16 cellular contexts compared by ENCODE assay signal in the genomic region with DNA sequence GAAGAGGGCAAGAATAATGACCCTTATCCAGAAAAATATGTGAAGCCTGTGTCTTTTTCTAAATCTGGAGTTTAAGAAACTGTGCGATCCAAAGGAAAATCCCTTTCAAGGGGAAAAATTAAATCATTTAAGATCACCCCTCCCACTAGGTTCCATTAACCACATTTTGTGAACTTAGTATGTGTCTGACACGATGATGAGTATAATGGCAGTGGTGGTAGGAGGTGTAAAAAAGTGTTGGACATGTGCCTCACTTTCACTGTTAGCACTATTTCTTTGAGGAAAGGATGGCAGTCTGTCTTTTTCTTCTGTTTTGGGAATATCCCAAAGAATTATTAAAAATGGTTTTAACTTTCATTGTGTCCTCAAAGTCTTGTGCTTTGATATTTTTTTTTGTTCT.
DNase-seq lines count a peak whose midpoint lies in the region; ATAC-seq, FAIRE-seq and TF ChIP-seq lines count a peak whose summit lies in the region.
"Had no signal": no experiment of that assay in that cellular context is flagged by ENCODE, and none has a peak within 500 bp of the region (broad histone marks: within the 10 kb centered on the region; RNA-seq: fewer than 3 reads in every experiment).

No MANE protein-coding gene starts in this region.

- WGBS in prostate gland, result 92% methylated on average over 2 of the region's 2 CpGs

- H3K27me3 ChIP-seq in foreskin keratinocyte, result no peaks in the 10 kb centered on the region
- H3K27me3 ChIP-seq in prostate gland (replicated peaks; ENCODE audit: insufficient read depth), result no peaks in the 10 kb centered on the region

- no peak for DNase-seq in activated naive CD8-positive, alpha-beta T cell treated with anti-CD3 and anti-CD28 coated beads, Interleukin-2, amount 50 U/mL, for 24 hours
- no peak for DNase-seq in activated naive CD8-positive, alpha-beta T cell treated with anti-CD3 and anti-CD28 coated beads for 36 hours
- DNase-seq in HTR-8/SVneo (ENCODE audit: insufficient read length, low spot score), result no peak
- DNase-seq in SK-N-MC (ENCODE audit: low read depth, low spot score), result no peak
- no peak for DNase-seq in stimulated activated effector memory CD8-positive, alpha-beta T cell treated with anti-CD3 and anti-CD28 coated beads, Interleukin-12 subunit alpha, Interleukin-12 subunit beta, amount 100 ng/mL, for 72 hours (ENCODE audit: low spot score in 2 of 2)
- no peak for DNase-seq in foreskin keratinocyte
- DNase-seq in prostate gland (ENCODE audit: low spot score), result no peak
- no peak for DNase-seq in frontal cortex (ENCODE audit: low spot score in 2 of 2)
- DNase-seq: C1 segment of cervical spinal cord; CD4-positive, alpha-beta T cell; DMS79 treated with DMSO at 0.1 percent for 48 hours; EL; H7 had no signal

- peak; percentile 56 for ATAC-seq in activated naive CD8-positive, alpha-beta T cell treated with anti-CD3 and anti-CD28 coated beads, Interleukin-2, amount 50 U/mL, for 24 hours
- ATAC-seq in stimulated activated effector memory CD8-positive, alpha-beta T cell treated with anti-CD3 and anti-CD28 coated beads, Interleukin-12 subunit alpha, Interleukin-12 subunit beta, amount 100 ng/mL, for 72 hours, result peak; percentile 64
- no peak for ATAC-seq in foreskin keratinocyte
- ATAC-seq: GM23338 had no signal

- H3K4me1 ChIP-seq in foreskin keratinocyte, result peaks cover 19% of the 10 kb centered on the region
- no peaks in the 10 kb centered on the region for H3K4me1 ChIP-seq in prostate gland (replicated peaks)

- H3K27me3 Mint-ChIP-seq in activated naive CD8-positive, alpha-beta T cell treated with anti-CD3 and anti-CD28 coated beads, Interleukin-2, amount 50 U/mL, for 24 hours, result no peaks in the 10 kb centered on the region
- H3K27me3 Mint-ChIP-seq in activated naive CD8-positive, alpha-beta T cell treated with anti-CD3 and anti-CD28 coated beads for 36 hours, result no peaks in the 10 kb centered on the region
- H3K27me3 Mint-ChIP-seq: B cell; CD4-positive, alpha-beta T cell had no signal

- intact Hi-C loops in prostate gland (cut with DNase I), result loop anchor here (10.0 kb wide), 1 partner anchor 222 kb away; no protein-coding TSS in a partner anchor

- H3K27ac ChIP-seq in SK-N-MC, result 0 out of 2 replicates have a peak overlapping the region, but pooled peaks have one; percentile 12
- no peak overlapping the region for H3K27ac ChIP-seq in foreskin keratinocyte
- no peak overlapping the region for H3K27ac ChIP-seq in prostate gland

- H3K4me3 ChIP-seq in SK-N-MC (no peak overlapping the region), prostate gland (no peak overlapping the region)
- H3K4me3 ChIP-seq: GM23338 had no signal

- no peak overlapping the region for H3K27ac Mint-ChIP-seq in activated naive CD8-positive, alpha-beta T cell treated with anti-CD3 and anti-CD28 coated beads, Interleukin-2, amount 50 U/mL, for 24 hours
- H3K27ac Mint-ChIP-seq in activated naive CD8-positive, alpha-beta T cell treated with anti-CD3 and anti-CD28 coated beads for 36 hours, result no peak overlapping the region
- H3K27ac Mint-ChIP-seq in stimulated activated effector memory CD8-positive, alpha-beta T cell treated with anti-CD3 and anti-CD28 coated beads, Interleukin-12 subunit alpha, Interleukin-12 subunit beta, amount 100 ng/mL, for 72 hours, result no peak overlapping the region
- H3K27ac Mint-ChIP-seq: B cell; CD4-positive, alpha-beta T cell; GM23338 had no signal

- no peaks in the 10 kb centered on the region for H3K36me3 ChIP-seq in SK-N-MC (ENCODE audit: insufficient read depth, low read length)
- no peaks in the 10 kb centered on the region for H3K36me3 ChIP-seq in prostate gland

- peak; percentile 48 for FAIRE-seq in HTR-8/SVneo (lab: Jason Lieb, UNC)
- FAIRE-seq in frontal cortex (lab: Jason Lieb, UNC), result no peak
- FAIRE-seq: GM12891 had no signal

- no peak overlapping the region for H3K4me3 Mint-ChIP-seq in activated naive CD8-positive, alpha-beta T cell treated with anti-CD3 and anti-CD28 coated beads, Interleukin-2, amount 50 U/mL, for 24 hours
- H3K4me3 Mint-ChIP-seq in activated naive CD8-positive, alpha-beta T cell treated with anti-CD3 and anti-CD28 coated beads for 36 hours, result no peak overlapping the region
- H3K4me3 Mint-ChIP-seq in stimulated activated effector memory CD8-positive, alpha-beta T cell treated with anti-CD3 and anti-CD28 coated beads, Interleukin-12 subunit alpha, Interleukin-12 subunit beta, amount 100 ng/mL, for 72 hours, result no peak overlapping the region
- H3K4me3 Mint-ChIP-seq: B cell; CD4-positive, alpha-beta T cell; GM23338 had no signal

- peaks cover 4% of the 10 kb centered on the region for H3K9me3 Mint-ChIP-seq in activated naive CD8-positive, alpha-beta T cell treated with anti-CD3 and anti-CD28 coated beads, Interleukin-2, amount 50 U/mL, for 24 hours
- peaks cover 1% of the 10 kb centered on the region for H3K9me3 Mint-ChIP-seq in activated naive CD8-positive, alpha-beta T cell treated with anti-CD3 and anti-CD28 coated beads for 36 hours
- H3K9me3 Mint-ChIP-seq in stimulated activated effector memory CD8-positive, alpha-beta T cell treated with anti-CD3 and anti-CD28 coated beads, Interleukin-12 subunit alpha, Interleukin-12 subunit beta, amount 100 ng/mL, for 72 hours, result no peaks in the 10 kb centered on the region
- H3K9me3 Mint-ChIP-seq: CD4-positive, alpha-beta T cell; GM23338 had no signal

- no peaks in the 10 kb centered on the region for H3K36me3 Mint-ChIP-seq in activated naive CD8-positive, alpha-beta T cell treated with anti-CD3 and anti-CD28 coated beads, Interleukin-2, amount 50 U/mL, for 24 hours (ENCODE audit: low read depth)
- H3K36me3 Mint-ChIP-seq in activated naive CD8-positive, alpha-beta T cell treated with anti-CD3 and anti-CD28 coated beads for 36 hours, result peaks cover 2% of the 10 kb centered on the region
- no peaks in the 10 kb centered on the region for H3K36me3 Mint-ChIP-seq in stimulated activated effector memory CD8-positive, alpha-beta T cell treated with anti-CD3 and anti-CD28 coated beads, Interleukin-12 subunit alpha, Interleukin-12 subunit beta, amount 100 ng/mL, for 72 hours

- H3K9me3 ChIP-seq in SK-N-MC (ENCODE audit: low read depth, low read length), result no peaks in the 10 kb centered on the region
- H3K9me3 ChIP-seq in prostate gland, result no peaks in the 10 kb centered on the region

- TF ChIP-seq CTCF in foreskin keratinocyte (conservative IDR thresholded peaks at IDR 0.05), result no peak
- TF ChIP-seq CTCF in prostate gland (IDR thresholded peaks at IDR 0.05), result no peak

- TF ChIP-seq POLR2A in prostate gland (IDR thresholded peaks at IDR 0.05), result no peak

- peaks cover 48% of the 10 kb centered on the region for H3K4me1 Mint-ChIP-seq in activated naive CD8-positive, alpha-beta T cell treated with anti-CD3 and anti-CD28 coated beads, Interleukin-2, amount 50 U/mL, for 24 hours
- H3K4me1 Mint-ChIP-seq in activated naive CD8-positive, alpha-beta T cell treated with anti-CD3 and anti-CD28 coated beads for 36 hours, result peaks cover 21% of the 10 kb centered on the region
- H3K4me1 Mint-ChIP-seq in stimulated activated effector memory CD8-positive, alpha-beta T cell treated with anti-CD3 and anti-CD28 coated beads, Interleukin-12 subunit alpha, Interleukin-12 subunit beta, amount 100 ng/mL, for 72 hours, result peaks cover 24% of the 10 kb centered on the region

- H3K9ac ChIP-seq in SK-N-MC (ENCODE audit: insufficient read length), result no peak overlapping the region
